8 cellular contexts compared by ENCODE assay signal in the genomic region with DNA sequence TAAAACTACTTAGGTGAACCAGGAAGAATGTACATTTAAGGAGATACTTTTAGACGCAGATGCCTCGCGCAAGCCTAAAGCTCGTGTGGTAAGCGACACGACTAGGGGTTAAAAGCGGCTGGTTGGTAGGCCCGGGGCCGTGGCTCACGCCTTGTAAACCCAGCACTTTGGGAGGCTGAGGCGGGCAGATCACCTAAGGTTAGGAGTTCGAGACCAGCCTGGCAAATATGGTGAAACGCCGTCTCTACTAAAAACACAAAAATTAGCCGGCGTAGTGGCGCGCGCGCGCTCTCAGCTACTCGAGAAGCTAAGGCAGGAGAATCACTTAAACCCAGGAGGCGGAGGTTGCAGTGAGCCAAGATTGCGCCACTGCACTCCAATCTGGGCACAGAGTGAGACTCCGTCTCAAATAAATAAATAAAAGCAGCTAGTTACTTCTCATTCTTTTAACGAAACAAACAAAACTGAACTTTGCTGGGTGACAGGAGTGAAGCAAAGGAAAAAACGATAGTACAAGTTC. TPM values are rescaled to one million over a fixed set of nuclear protein-coding genes. Genes with fewer than 3 reads are reported as not detected.
DNase-seq lines count a peak whose midpoint lies in the region; ATAC-seq and TF ChIP-seq lines count a peak whose summit lies in the region.

No MANE protein-coding gene starts in this region.

- intact Hi-C loops in tibial artery (cut with DNase I; ENCODE audit: low total_unique reads): no loop called here

- H3K9me3 Mint-ChIP-seq in IgD-negative memory B cell: no peaks in the 10 kb centered on the region
- no peaks in the 10 kb centered on the region for H3K9me3 Mint-ChIP-seq in activated CD8-positive, alpha-beta T cell treated with anti-CD3 and anti-CD28 coated beads, Interleukin-2, amount 10 ng/mL, durations not matched to agents 7 days and 5 days (ENCODE audit: insufficient read depth)

- H3K36me3 Mint-ChIP-seq in IgD-negative memory B cell: peaks cover 3% of the 10 kb centered on the region
- peaks cover 47% of the 10 kb centered on the region for H3K36me3 Mint-ChIP-seq in activated CD8-positive, alpha-beta T cell treated with anti-CD3 and anti-CD28 coated beads, Interleukin-2, amount 10 ng/mL, durations not matched to agents 7 days and 5 days (ENCODE audit: low read depth)

- H3K9me3 ChIP-seq in AG04450 (ENCODE audit: control insufficient read depth, insufficient read depth, low read length): peaks cover 3% of the 10 kb centered on the region; the same call in 1 of the 2 replicates
- H3K9me3 ChIP-seq in esophagus (ENCODE audit: control insufficient read depth in 2 of 2, insufficient read depth in 1 of 2, low read depth in 1 of 2, low read length in 1 of 2): no peaks in the 10 kb centered on the region
- no peaks in the 10 kb centered on the region for H3K9me3 ChIP-seq in muscle layer of duodenum (ENCODE audit: control insufficient read depth in 1 of 2, low read length in 2 of 2)
- no peaks in the 10 kb centered on the region for H3K9me3 ChIP-seq in tibial artery

- peaks cover 0 to 3% of the 10 kb centered on the region in 2 donors for H3K4me1 ChIP-seq in esophagus (ENCODE audit: control insufficient read depth in 2 of 2, insufficient read depth in 2 of 2, low read length in 1 of 2)
- H3K4me1 ChIP-seq in muscle layer of duodenum (ENCODE audit: control insufficient read depth in 1 of 2, insufficient read depth in 2 of 2, low read length in 2 of 2): peaks cover 15 to 30% of the 10 kb centered on the region in 2 donors
- peaks cover 0 to 53% (median 29%) of the 10 kb centered on the region in 4 donors for H3K4me1 ChIP-seq in tibial artery

- H3K4me3 ChIP-seq in AG04450 (ENCODE audit: low read depth, low read length) (peak overlapping the region; percentile 99), esophagus (ENCODE audit: low read depth in 1 of 2, low read length in 2 of 2) (peak overlapping the region; percentile 73 to 85), muscle layer of duodenum (ENCODE audit: low read depth in 1 of 2, low read length in 2 of 2) (peak overlapping the region; percentile 83 to 100), tibial artery (peak overlapping the region; percentile 80 to 87)

- H3K36me3 ChIP-seq in esophagus (ENCODE audit: control insufficient read depth in 2 of 2, insufficient read depth in 2 of 2, low read length in 1 of 2) (no peaks in the 10 kb centered on the region), muscle layer of duodenum (ENCODE audit: control insufficient read depth in 1 of 2, insufficient read depth in 2 of 2, low read length in 2 of 2) (peaks cover 0 to 11% of the 10 kb centered on the region in 2 donors), tibial artery (peaks cover 2 to 13% (median 5%) of the 10 kb centered on the region in 3 donors)

- no peaks in the 10 kb centered on the region for H3K27me3 Mint-ChIP-seq in IgD-negative memory B cell
- no peaks in the 10 kb centered on the region for H3K27me3 Mint-ChIP-seq in activated CD8-positive, alpha-beta T cell treated with anti-CD3 and anti-CD28 coated beads, Interleukin-2, amount 10 ng/mL, durations not matched to agents 7 days and 5 days (ENCODE audit: low read depth)

- CTCF ChIA-PET in AG04450 (lab: Charles Lee): interaction anchor here (0.6 to 2.3 kb wide), 6 partner anchors 20 to 515 kb away, joined by 3 to 11 read pairs (median 5); no protein-coding TSS in a partner anchor
- CTCF ChIA-PET in activated CD8-positive, alpha-beta T cell treated with anti-CD3 and anti-CD28 coated beads, Interleukin-2, amount 10 ng/mL, durations not matched to agents 7 days and 5 days (lab: Charles Lee): interaction anchor here (1.9 to 13.1 kb wide), 2 partner anchors 8 to 20 kb away, joined by 12 to 102 read pairs; no protein-coding TSS in a partner anchor

- H3K27ac ChIP-seq in AG04450 (ENCODE audit: low read depth, low read length): peak overlapping the region; percentile 88
- peak overlapping the region; percentile 70 to 89 for H3K27ac ChIP-seq in esophagus (ENCODE audit: low read depth in 2 of 2, low read length in 1 of 2)
- peak overlapping the region; percentile 90 for H3K27ac ChIP-seq in muscle layer of duodenum (ENCODE audit: low read length)
- peak overlapping the region; percentile 83 to 91 for H3K27ac ChIP-seq in tibial artery

- ATAC-seq in activated CD8-positive, alpha-beta T cell treated with anti-CD3 and anti-CD28 coated beads, Interleukin-2, amount 10 ng/mL, durations not matched to agents 7 days and 5 days: no peak
- ATAC-seq in HG02973 (IDR thresholded peaks at IDR 0.05; ENCODE audit: unreplicated experiment): no peak

- peak overlapping the region; percentile 84 to 99 (median 97) for H3K27ac Mint-ChIP-seq in IgD-negative memory B cell
- H3K27ac Mint-ChIP-seq in activated CD8-positive, alpha-beta T cell treated with anti-CD3 and anti-CD28 coated beads, Interleukin-2, amount 10 ng/mL, durations not matched to agents 7 days and 5 days: peak overlapping the region; percentile 98

- DNase-seq in AG04450 (ENCODE audit: low read depth, low spot score): no peak
- peak; percentile 58 for DNase-seq in activated CD8-positive, alpha-beta T cell treated with anti-CD3 and anti-CD28 coated beads, Interleukin-2, amount 10 ng/mL, durations not matched to agents 7 days and 5 days
- DNase-seq in tibial artery: peak; percentile 71 to 81
- DNase-seq in NCI-H2196 (lab: John Stamatoyannopoulos, UW; ENCODE audit: unreplicated experiment): no peak

- POLR2A ChIA-PET in AG04450 (lab: Yijun Ruan, JAX): interaction anchor here (1.2 to 1.6 kb wide), 2 partner anchors 16 to 67 kb away, joined by 3 read pairs; no protein-coding TSS in a partner anchor
- POLR2A ChIA-PET in activated CD8-positive, alpha-beta T cell treated with anti-CD3 and anti-CD28 coated beads, Interleukin-2, amount 10 ng/mL, durations not matched to agents 7 days and 5 days (lab: Charles Lee): interaction anchor here (1.0 to 2.7 kb wide), 6 partner anchors 8 to 152 kb away, joined by 3 to 19 read pairs (median 10); a partner anchor contains a TSS

- TF ChIP-seq CTCF in AG04450 (IDR thresholded peaks at IDR 0.05; ENCODE audit: low read depth, low read length) (no peak), tibial artery (IDR thresholded peaks at IDR 0.05) (no peak)

- 3 to 5% methylated on average over 27 of the region's 27 CpGs for WGBS in esophagus, 2 donors

- H3K27me3 ChIP-seq in AG04450 (ENCODE audit: control insufficient read depth, insufficient read depth, low read length) (no peaks in the 10 kb centered on the region), esophagus (ENCODE audit: control insufficient read depth in 1 of 2, insufficient read depth in 2 of 2, low read length in 2 of 2) (no peaks in the 10 kb centered on the region), muscle layer of duodenum (ENCODE audit: low read depth, low read length) (no peaks in the 10 kb centered on the region), tibial artery (no peaks in the 10 kb centered on the region)

- peak overlapping the region; percentile 98 to 100 (median 100) for H3K4me3 Mint-ChIP-seq in IgD-negative memory B cell
- H3K4me3 Mint-ChIP-seq in activated CD8-positive, alpha-beta T cell treated with anti-CD3 and anti-CD28 coated beads, Interleukin-2, amount 10 ng/mL, durations not matched to agents 7 days and 5 days: peak overlapping the region; percentile 93

- H3K4me1 Mint-ChIP-seq in IgD-negative memory B cell: peaks cover 35 to 44% (median 38%) of the 10 kb centered on the region in 3 donors
- H3K4me1 Mint-ChIP-seq in activated CD8-positive, alpha-beta T cell treated with anti-CD3 and anti-CD28 coated beads, Interleukin-2, amount 10 ng/mL, durations not matched to agents 7 days and 5 days (ENCODE audit: low read depth): peaks cover 53% of the 10 kb centered on the region

RNA-seq across cellular contexts. Expression of a gene that starts 0.9 kb away (rescaled TPM):
- polyA plus RNA-seq in AG04450 (2011; rRNA removed): 110 and 121 TPM in 2 replicates
- 37.2 and 44.3 TPM in 2 replicates for polyA minus RNA-seq in AG04450 (2011; rRNA and poly(A)+ RNA removed)
- 48.6 TPM for polyA plus RNA-seq in IgD-negative memory B cell
- total RNA-seq in activated CD8-positive, alpha-beta T cell treated with anti-CD3 and anti-CD28 coated beads, Interleukin-2, amount 10 ng/mL, durations not matched to agents 7 days and 5 days: 10 to 100 TPM; 94.8 to 97.8 TPM
- polyA plus RNA-seq in esophagus: 10 to 100 TPM; 26.8 to 49.2 TPM

RNA-seq across cellular contexts. Expression of a gene that starts 1.2 kb away (rescaled TPM):
- polyA plus RNA-seq in AG04450 (2011; rRNA removed): 124 and 138 TPM in 2 replicates
- polyA minus RNA-seq in AG04450 (2011; rRNA and poly(A)+ RNA removed): 211 and 221 TPM in 2 replicates
- polyA plus RNA-seq in IgD-negative memory B cell: 104 TPM
- total RNA-seq in activated CD8-positive, alpha-beta T cell treated with anti-CD3 and anti-CD28 coated beads, Interleukin-2, amount 10 ng/mL, durations not matched to agents 7 days and 5 days: 100 to 1,000 TPM in 1 of 2 experiments, 10 to 100 TPM in 1; 99.0 to 102 TPM
- 10 to 100 TPM; 24.1 to 52.6 TPM for polyA plus RNA-seq in esophagus

Comparison
In these comparisons a context has a peak if more than half of its experiments do, and no peak if none do; other contexts are left out.
1. DNase-seq: peak in activated CD8-positive, alpha-beta T cell treated with anti-CD3 and anti-CD28 coated beads, Interleukin-2, amount 10 ng/mL, durations not matched to agents 7 days and 5 days (single experiment) and tibial artery (2 of 2); none in AG04450 (single experiment) and NCI-H2196 (single experiment).
2. Peak in every context shown above with its lines, with median percentiles within 50 percentile points of each other: H3K27ac ChIP-seq and H3K4me3 ChIP-seq.